ENCODE assay signal across 14 cellular contexts in genomic region chr17:17748179-17748578, GRCh38.
DNase-seq lines count a peak whose midpoint lies in the region; ATAC-seq and TF ChIP-seq lines count a peak whose summit lies in the region.
"Had no signal": no experiment of that assay in that cellular context is flagged by ENCODE, and none has a peak within 500 bp of the region (broad histone marks: within the 10 kb centered on the region; RNA-seq: fewer than 3 reads in every experiment).

No MANE protein-coding gene starts in this region.

- H3K27ac Mint-ChIP-seq in activated T-cell treated with anti-CD3 and anti-CD28 coated beads, Interleukin-2, amount 50 U/mL, for 72 hours, result peak overlapping the region; percentile 34

- H3K4me1 Mint-ChIP-seq in activated T-cell treated with anti-CD3 and anti-CD28 coated beads, Interleukin-2, amount 50 U/mL, for 72 hours (ENCODE audit: low read depth), result peaks cover 54% of the 10 kb centered on the region

- POLR2A ChIA-PET in RWPE1 (lab: Yijun Ruan, JAX; ENCODE audit: low non-redundant PET), result no interaction called here

- CTCF ChIA-PET in RWPE1 (lab: Yijun Ruan, JAX), result interaction anchor here (0.6 to 1.6 kb wide), 5 partner anchors 8 to 177 kb away, joined by 3 to 7 read pairs (median 4); no protein-coding TSS in a partner anchor

- H3K27me3 Mint-ChIP-seq in activated T-cell treated with anti-CD3 and anti-CD28 coated beads, Interleukin-2, amount 50 U/mL, for 72 hours (ENCODE audit: low read depth), result no peaks in the 10 kb centered on the region

- no peaks in the 10 kb centered on the region for H3K9me3 Mint-ChIP-seq in activated T-cell treated with anti-CD3 and anti-CD28 coated beads, Interleukin-2, amount 50 U/mL, for 72 hours

- intact Hi-C loops in tibial artery (cut with DNase I; ENCODE audit: low total_unique reads), result no loop called here

- TF ChIP-seq CTCF in RWPE1 (conservative IDR thresholded peaks at IDR 0.05; ENCODE audit: low read depth), result no peak
- peak; percentile 28 for TF ChIP-seq CTCF in epithelial cell of proximal tubule (conservative IDR thresholded peaks at IDR 0.05; ENCODE audit: low read depth, low read length)
- no peak for TF ChIP-seq CTCF in tibial artery (IDR thresholded peaks at IDR 0.05)

- no peak overlapping the region for H3K4me3 Mint-ChIP-seq in activated T-cell treated with anti-CD3 and anti-CD28 coated beads, Interleukin-2, amount 50 U/mL, for 72 hours

- no peak overlapping the region for H3K4me3 ChIP-seq in epithelial cell of proximal tubule (ENCODE audit: low read depth, low read length)
- H3K4me3 ChIP-seq in tibial artery, result no peak overlapping the region
- H3K4me3 ChIP-seq: prostate gland had no signal

- no peaks in the 10 kb centered on the region for H3K27me3 ChIP-seq in tibial artery

- peak overlapping the region; percentile 91 for H3K27ac ChIP-seq in RWPE1
- H3K27ac ChIP-seq in tibial artery, result peak overlapping the region; percentile 50 to 71
- H3K27ac ChIP-seq: prostate gland had no signal

- H3K9me3 ChIP-seq in tibial artery, result no peaks in the 10 kb centered on the region
- H3K9me3 ChIP-seq: prostate gland had no signal

- H3K4me1 ChIP-seq in tibial artery, result peaks cover 0 to 42% (median 35%) of the 10 kb centered on the region in 4 donors

- ATAC-seq in activated T-cell treated with anti-CD3 and anti-CD28 coated beads, Interleukin-2, amount 50 U/mL, for 72 hours (replicated peaks in 1 of 2), result no peak
- ATAC-seq: left lobe of liver had no signal

- no peaks in the 10 kb centered on the region for H3K36me3 ChIP-seq in tibial artery
- H3K36me3 ChIP-seq: prostate gland had no signal

- H3K36me3 Mint-ChIP-seq in activated T-cell treated with anti-CD3 and anti-CD28 coated beads, Interleukin-2, amount 50 U/mL, for 72 hours (ENCODE audit: insufficient read depth in 2 of 2), result no peaks in the 10 kb centered on the region

- DNase-seq in activated T-cell treated with anti-CD3 and anti-CD28 coated beads, Interleukin-2, amount 50 U/mL, for 72 hours, result no peak
- no peak for DNase-seq in activated T-cell treated with anti-CD3 and anti-CD28 coated beads for 4 hours
- DNase-seq in RWPE1 (ENCODE audit: low spot score), result no peak
- DNase-seq in epithelial cell of proximal tubule (ENCODE audit: low read depth), result no peak
- DNase-seq in tibial artery, result no peak
- DNase-seq in UCSD-AML1 (lab: John Stamatoyannopoulos, UW; ENCODE audit: unreplicated experiment), result no peak
- DNase-seq in COLO829 (ENCODE audit: low spot score), result no peak
- no peak for DNase-seq in Kasumi-1 (lab: John Stamatoyannopoulos, UW)
- DNase-seq: activated CD4-positive, CD25-positive, alpha-beta regulatory T cell; central memory CD4-positive, alpha-beta T cell; SIG-M5; stimulated activated CD4-positive, alpha-beta T cell treated with anti-CD3 and anti-CD28 coated beads, Interleukin-4, amount 100 ng/mL, for 1 hour had no signal
